In the genomic region with DNA sequence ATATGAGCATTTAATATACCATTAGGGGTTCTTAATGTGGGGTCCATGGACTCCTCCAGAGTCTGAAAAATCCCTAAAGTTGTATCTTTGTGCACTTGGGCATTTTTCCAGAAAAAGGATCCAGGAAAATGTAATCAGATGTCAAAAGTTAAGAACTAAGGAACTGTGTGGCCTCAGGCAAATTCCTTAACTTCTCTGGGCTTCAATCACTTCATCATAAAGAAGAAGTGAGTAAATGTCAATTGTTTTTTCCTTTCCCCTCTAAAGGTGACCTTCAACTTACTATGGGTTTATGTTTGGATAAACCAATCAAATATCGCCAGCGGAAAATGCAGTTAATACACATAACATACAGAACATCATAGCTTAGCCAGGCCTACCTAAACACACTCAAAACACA, we compare ENCODE assay signal across 1 cellular context.
TF ChIP-seq lines count a peak whose summit lies in the region.

No MANE protein-coding gene starts in this region.

TF ChIP-seq in WTC11, 78 proteins besides CTCF, POLR2A, EP300 and RAD21:
- TF ChIP-seq, protein P1, sequence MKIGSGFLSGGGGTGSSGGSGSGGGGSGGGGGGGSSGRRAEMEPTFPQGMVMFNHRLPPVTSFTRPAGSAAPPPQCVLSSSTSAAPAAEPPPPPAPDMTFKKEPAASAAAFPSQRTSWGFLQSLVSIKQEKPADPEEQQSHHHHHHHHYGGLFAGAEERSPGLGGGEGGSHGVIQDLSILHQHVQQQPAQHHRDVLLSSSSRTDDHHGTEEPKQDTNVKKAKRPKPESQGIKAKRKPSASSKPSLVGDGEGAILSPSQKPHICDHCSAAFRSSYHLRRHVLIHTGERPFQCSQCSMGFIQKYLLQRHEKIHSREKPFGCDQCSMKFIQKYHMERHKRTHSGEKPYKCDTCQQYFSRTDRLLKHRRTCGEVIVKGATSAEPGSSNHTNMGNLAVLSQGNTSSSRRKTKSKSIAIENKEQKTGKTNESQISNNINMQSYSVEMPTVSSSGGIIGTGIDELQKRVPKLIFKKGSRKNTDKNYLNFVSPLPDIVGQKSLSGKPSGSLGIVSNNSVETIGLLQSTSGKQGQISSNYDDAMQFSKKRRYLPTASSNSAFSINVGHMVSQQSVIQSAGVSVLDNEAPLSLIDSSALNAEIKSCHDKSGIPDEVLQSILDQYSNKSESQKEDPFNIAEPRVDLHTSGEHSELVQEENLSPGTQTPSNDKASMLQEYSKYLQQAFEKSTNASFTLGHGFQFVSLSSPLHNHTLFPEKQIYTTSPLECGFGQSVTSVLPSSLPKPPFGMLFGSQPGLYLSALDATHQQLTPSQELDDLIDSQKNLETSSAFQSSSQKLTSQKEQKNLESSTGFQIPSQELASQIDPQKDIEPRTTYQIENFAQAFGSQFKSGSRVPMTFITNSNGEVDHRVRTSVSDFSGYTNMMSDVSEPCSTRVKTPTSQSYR (CRISPR knock-in tag; IDR thresholded peaks at IDR 0.05): no peak
- TF ChIP-seq HMGA2 (CRISPR knock-in tag; IDR thresholded peaks at IDR 0.05): no peak
- TF ChIP-seq, protein P2, sequence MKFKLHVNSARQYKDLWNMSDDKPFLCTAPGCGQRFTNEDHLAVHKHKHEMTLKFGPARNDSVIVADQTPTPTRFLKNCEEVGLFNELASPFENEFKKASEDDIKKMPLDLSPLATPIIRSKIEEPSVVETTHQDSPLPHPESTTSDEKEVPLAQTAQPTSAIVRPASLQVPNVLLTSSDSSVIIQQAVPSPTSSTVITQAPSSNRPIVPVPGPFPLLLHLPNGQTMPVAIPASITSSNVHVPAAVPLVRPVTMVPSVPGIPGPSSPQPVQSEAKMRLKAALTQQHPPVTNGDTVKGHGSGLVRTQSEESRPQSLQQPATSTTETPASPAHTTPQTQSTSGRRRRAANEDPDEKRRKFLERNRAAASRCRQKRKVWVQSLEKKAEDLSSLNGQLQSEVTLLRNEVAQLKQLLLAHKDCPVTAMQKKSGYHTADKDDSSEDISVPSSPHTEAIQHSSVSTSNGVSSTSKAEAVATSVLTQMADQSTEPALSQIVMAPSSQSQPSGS (CRISPR knock-in tag; IDR thresholded peaks at IDR 0.05; ENCODE audit: borderline replicate concordance, low read depth): no peak
- no peak for TF ChIP-seq ZNF416 (CRISPR knock-in tag; IDR thresholded peaks at IDR 0.05)
- no peak for TF ChIP-seq ZNF219 (CRISPR knock-in tag; IDR thresholded peaks at IDR 0.05; ENCODE audit: borderline replicate concordance)
- no peak for TF ChIP-seq MXD4 (CRISPR knock-in tag; IDR thresholded peaks at IDR 0.05; ENCODE audit: borderline replicate concordance)
- no peak for TF ChIP-seq ELF4 (CRISPR knock-in tag; IDR thresholded peaks at IDR 0.05; ENCODE audit: low read depth)
- TF ChIP-seq, protein P3, sequence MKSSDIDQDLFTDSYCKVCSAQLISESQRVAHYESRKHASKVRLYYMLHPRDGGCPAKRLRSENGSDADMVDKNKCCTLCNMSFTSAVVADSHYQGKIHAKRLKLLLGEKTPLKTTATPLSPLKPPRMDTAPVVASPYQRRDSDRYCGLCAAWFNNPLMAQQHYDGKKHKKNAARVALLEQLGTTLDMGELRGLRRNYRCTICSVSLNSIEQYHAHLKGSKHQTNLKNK (CRISPR knock-in tag; IDR thresholded peaks at IDR 0.05): no peak
- TF ChIP-seq, protein P4, sequence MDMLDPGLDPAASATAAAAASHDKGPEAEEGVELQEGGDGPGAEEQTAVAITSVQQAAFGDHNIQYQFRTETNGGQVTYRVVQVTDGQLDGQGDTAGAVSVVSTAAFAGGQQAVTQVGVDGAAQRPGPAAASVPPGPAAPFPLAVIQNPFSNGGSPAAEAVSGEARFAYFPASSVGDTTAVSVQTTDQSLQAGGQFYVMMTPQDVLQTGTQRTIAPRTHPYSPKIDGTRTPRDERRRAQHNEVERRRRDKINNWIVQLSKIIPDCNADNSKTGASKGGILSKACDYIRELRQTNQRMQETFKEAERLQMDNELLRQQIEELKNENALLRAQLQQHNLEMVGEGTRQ (CRISPR knock-in tag; IDR thresholded peaks at IDR 0.05): no peak
